Comparison of ENCODE assay signal across 8 cellular contexts in the genomic region with DNA sequence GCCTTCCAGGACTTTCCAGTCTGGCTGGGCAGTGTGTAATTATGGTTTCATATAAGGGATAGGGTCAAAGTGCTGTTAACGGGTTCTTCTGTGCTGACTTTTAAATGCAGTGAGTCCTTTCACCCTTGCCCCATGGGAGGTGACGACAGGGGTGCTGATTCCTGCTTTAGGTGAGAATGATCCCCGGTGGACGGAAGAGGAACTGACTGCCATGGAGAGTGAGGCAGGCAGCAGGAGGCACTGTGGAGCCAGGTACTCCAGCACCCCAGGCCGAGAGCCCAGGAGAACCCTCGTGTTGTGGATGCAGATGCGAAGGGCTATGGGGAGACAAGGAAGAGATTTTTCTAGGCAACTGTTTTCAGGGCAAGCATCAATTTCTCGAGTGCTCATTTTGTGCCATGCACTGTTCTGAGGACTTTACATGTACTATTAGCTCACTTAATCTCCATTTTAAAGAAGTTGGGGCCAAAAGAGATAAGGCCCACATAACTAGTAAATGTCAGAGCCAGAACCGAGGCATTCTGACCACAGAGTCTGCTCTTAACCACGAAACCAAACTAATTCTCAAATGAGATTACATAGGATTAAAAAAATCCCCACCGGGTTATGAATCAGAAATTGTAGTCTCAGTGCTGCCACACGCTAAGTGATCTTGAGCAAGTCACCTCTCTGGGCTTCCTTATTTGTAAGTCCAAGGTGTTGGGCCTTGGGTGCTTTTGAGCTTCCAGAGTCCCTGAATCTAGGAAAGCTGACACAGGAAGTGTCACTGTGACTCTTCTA.
DNase-seq lines count a peak whose midpoint lies in the region; ATAC-seq and TF ChIP-seq lines count a peak whose summit lies in the region.

No MANE protein-coding gene starts in this region.

- no peaks in the 10 kb centered on the region for H3K27me3 ChIP-seq in neutrophil

- H3K36me3 ChIP-seq in neutrophil: no peaks in the 10 kb centered on the region

- peaks cover 37 to 39% of the 10 kb centered on the region in 2 experiments for H3K4me1 ChIP-seq in neutrophil (ENCODE audit: control insufficient read depth in 1 of 2, insufficient read depth in 1 of 2, low read depth in 1 of 2, low read length in 1 of 2)

- ATAC-seq in HG02678 (IDR thresholded peaks at IDR 0.05; ENCODE audit: unreplicated experiment) (no peak), HG02642 (IDR thresholded peaks at IDR 0.05; ENCODE audit: poor library complexity, unreplicated experiment) (no peak)

- TF ChIP-seq CTCF in GM12872 (IDR thresholded peaks at IDR 0.05; ENCODE audit: insufficient read depth, low read depth, low read length) (peak; percentile 72), cardiac fibroblast (IDR thresholded peaks at IDR 0.05; ENCODE audit: low read depth, low read length) (peak; percentile 56), neutrophil (IDR thresholded peaks at IDR 0.05) (peak; percentile 61)

- peak overlapping the region; percentile 96 for H3K27ac ChIP-seq in neutrophil

- DNase-seq in OCI-M1 (lab: John Stamatoyannopoulos, UW): peak; percentile 26
- DNase-seq in cardiac fibroblast (ENCODE audit: low read depth in 2 of 2): peak; percentile 46 to 58
- no peak for DNase-seq in medulla oblongata (ENCODE audit: extremely low spot score)
- DNase-seq in NCI-H1930 (lab: John Stamatoyannopoulos, UW): no peak

- H3K4me3 ChIP-seq in cardiac fibroblast (replicated peaks in 1 of 2; ENCODE audit: low read depth in 2 of 2, low read length in 2 of 2) (no peak overlapping the region), neutrophil (ENCODE audit: low read depth in 1 of 2, low read length in 1 of 2) (peak overlapping the region; percentile 43 to 62)

- H3K9me3 ChIP-seq in neutrophil: no peaks in the 10 kb centered on the region

Comparison
In these comparisons a context has a peak if more than half of its experiments do, and no peak if none do; other contexts are left out.
1. DNase-seq: peak in OCI-M1 (single experiment) and cardiac fibroblast (2 of 2); none in medulla oblongata (single experiment) and NCI-H1930 (0 of 2).
2. H3K4me3 ChIP-seq: peak in neutrophil (2 of 2); none in cardiac fibroblast (0 of 2).
3. Peak in every context shown above with its lines, with median percentiles within 50 percentile points of each other: CTCF ChIP-seq.